1 cellular context compared by ENCODE assay signal in the genomic region with DNA sequence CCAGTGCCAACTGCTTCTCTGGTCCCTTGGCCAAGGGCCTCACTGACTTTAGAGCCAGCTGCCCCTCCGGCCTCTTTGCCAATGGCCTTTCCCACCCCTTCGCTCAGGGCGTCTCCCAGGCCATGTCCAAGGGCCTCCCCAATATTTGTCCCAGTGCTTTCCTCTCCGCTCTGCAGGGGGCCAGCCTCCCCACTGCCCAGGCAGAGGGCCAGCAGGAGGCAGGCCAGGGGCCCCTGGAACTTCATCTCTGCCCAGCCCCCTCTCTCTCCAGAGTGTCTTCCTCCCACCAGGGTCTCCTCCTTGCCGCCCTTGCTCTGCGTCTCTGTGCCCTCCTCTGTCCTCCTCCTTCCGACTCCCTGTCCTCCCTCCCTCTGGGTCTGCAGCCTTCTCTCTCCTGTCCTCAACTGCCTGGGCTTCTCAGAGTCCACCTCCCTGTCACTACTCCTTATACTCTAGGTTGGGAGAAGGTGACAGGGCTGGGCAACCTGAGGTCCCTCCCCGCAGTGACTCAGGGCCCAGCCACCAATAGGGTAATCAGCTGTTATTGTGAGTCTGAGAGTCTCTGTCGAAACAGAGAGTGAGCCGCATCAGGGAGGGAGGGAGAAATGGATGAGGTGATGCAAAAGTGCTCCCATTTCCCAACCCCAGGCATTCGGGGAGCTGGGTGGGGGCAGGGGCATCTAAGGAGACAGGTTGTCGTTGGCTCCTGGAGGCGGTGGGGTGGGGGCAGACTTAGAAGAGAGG.
TF ChIP-seq lines count a peak whose summit lies in the region.

A gene with protein sequence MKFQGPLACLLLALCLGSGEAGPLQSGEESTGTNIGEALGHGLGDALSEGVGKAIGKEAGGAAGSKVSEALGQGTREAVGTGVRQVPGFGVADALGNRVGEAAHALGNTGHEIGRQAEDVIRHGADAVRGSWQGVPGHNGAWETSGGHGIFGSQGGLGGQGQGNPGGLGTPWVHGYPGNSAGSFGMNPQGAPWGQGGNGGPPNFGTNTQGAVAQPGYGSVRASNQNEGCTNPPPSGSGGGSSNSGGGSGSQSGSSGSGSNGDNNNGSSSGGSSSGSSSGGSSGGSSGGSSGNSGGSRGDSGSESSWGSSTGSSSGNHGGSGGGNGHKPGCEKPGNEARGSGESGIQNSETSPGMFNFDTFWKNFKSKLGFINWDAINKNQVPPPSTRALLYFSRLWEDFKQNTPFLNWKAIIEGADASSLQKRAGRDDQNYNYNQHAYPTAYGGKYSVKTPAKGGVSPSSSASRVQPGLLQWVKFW (minus strand): TSS at position 419 of the 744 bp plus-strand sequence. CDS start 174 bp downstream, at position 245.

TF ChIP-seq in A549, 52 proteins besides CTCF, POLR2A, EP300 and RAD21 (continued from another document):
- TF ChIP-seq KDM1A (IDR thresholded peaks at IDR 0.05; ENCODE audit: low read depth): no peak
- no peak for TF ChIP-seq RARB (CRISPR knock-in tag; IDR thresholded peaks at IDR 0.05)
- TF ChIP-seq HEYL (CRISPR knock-in tag; IDR thresholded peaks at IDR 0.05): no peak
